13 cellular contexts compared by ENCODE assay signal in the genomic region with DNA sequence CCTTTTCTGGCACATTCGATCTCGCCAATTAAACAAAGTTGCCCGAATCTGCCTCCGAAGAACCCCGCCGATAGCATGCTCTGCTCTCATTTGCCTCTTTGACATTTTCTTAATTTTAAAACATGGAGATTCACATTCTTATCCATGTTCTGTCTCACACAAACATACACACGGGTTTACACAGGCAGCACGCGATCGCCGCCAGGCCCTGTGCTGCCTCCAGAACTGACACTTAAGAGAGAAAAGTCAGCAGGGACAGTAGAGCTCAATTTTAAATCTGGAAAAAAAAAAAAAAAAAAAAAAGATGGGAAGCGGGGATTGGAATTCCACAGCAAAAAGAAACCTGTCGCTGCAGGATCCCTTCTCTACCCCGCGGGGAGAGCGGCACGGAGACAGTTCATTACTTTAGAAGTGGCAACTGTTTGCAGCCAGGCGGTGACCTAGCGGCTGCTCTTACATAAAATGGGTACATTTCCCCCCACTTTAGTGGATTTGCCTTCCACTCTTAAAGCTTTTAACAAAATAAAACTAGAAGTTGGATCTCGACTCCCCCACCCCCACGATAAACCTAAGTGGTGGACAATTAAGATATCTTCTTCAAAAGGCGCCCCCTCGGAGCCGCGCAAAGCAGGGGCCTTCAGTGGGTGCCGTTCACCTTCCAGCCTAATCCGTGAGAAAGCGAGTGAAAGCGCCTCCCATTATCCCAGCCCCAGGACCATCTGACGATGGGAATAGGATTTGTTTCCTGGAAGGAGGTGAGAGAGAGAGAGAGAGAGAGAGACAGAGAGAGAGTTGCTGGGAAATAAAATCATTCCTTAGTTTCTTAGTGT. TPM values are rescaled to one million over a fixed set of nuclear protein-coding genes. Genes with fewer than 3 reads are reported as not detected.
DNase-seq lines count a peak whose midpoint lies in the region; ATAC-seq and TF ChIP-seq lines count a peak whose summit lies in the region.
"Had no signal": no experiment of that assay in that cellular context is flagged by ENCODE, and none has a peak within 500 bp of the region (broad histone marks: within the 10 kb centered on the region; RNA-seq: fewer than 3 reads in every experiment).

No MANE protein-coding gene starts in this region.

- peaks cover 3% of the 10 kb centered on the region for H3K9me3 Mint-ChIP-seq in activated CD8-positive, alpha-beta memory T cell treated with anti-CD3 and anti-CD28 coated beads, Interleukin-2, amount 10 ng/mL, durations not matched to agents 7 days and 5 days (ENCODE audit: low read depth)
- no peaks in the 10 kb centered on the region for H3K9me3 Mint-ChIP-seq in WTC11
- peaks cover 3% of the 10 kb centered on the region for H3K9me3 Mint-ChIP-seq in stimulated activated effector memory CD8-positive, alpha-beta T cell treated with anti-CD3 and anti-CD28 coated beads, Interleukin-12 subunit alpha, Interleukin-12 subunit beta, amount 100 ng/mL, for 72 hours

- H3K27ac Mint-ChIP-seq in activated CD8-positive, alpha-beta memory T cell treated with anti-CD3 and anti-CD28 coated beads, Interleukin-2, amount 10 ng/mL, durations not matched to agents 7 days and 5 days, result peak overlapping the region; percentile 12
- no peak overlapping the region for H3K27ac Mint-ChIP-seq in WTC11
- H3K27ac Mint-ChIP-seq in stimulated activated effector memory CD8-positive, alpha-beta T cell treated with anti-CD3 and anti-CD28 coated beads, Interleukin-12 subunit alpha, Interleukin-12 subunit beta, amount 100 ng/mL, for 72 hours, result no peak overlapping the region
- H3K27ac Mint-ChIP-seq: progenitor cell of endocrine pancreas had no signal

- H3K9me3 ChIP-seq in iPS-15b (ENCODE audit: control insufficient read depth, insufficient read depth, low read length), result no peaks in the 10 kb centered on the region
- no peaks in the 10 kb centered on the region for H3K9me3 ChIP-seq in mucosa of descending colon
- H3K9me3 ChIP-seq: upper lobe of left lung had no signal

- H3K27ac ChIP-seq in RWPE1, result no peak overlapping the region
- H3K27ac ChIP-seq: upper lobe of left lung had no signal

- no peaks in the 10 kb centered on the region for H3K36me3 ChIP-seq in iPS-15b (ENCODE audit: control insufficient read depth, insufficient read depth, low read length)
- no peaks in the 10 kb centered on the region for H3K36me3 ChIP-seq in mucosa of descending colon (ENCODE audit: low read depth)
- H3K36me3 ChIP-seq: upper lobe of left lung had no signal

- H3K27me3 Mint-ChIP-seq in activated CD8-positive, alpha-beta memory T cell treated with anti-CD3 and anti-CD28 coated beads, Interleukin-2, amount 10 ng/mL, durations not matched to agents 7 days and 5 days, result peaks cover 83% of the 10 kb centered on the region
- H3K27me3 Mint-ChIP-seq in WTC11 (ENCODE audit: low read depth), result peaks cover 97% of the 10 kb centered on the region

- H3K4me3 ChIP-seq in iPS-15b (ENCODE audit: low read depth, low read length), result peak overlapping the region; percentile 67
- no peak overlapping the region for H3K4me3 ChIP-seq in mucosa of descending colon
- H3K4me3 ChIP-seq: upper lobe of left lung had no signal

- ATAC-seq in activated CD8-positive, alpha-beta memory T cell treated with anti-CD3 and anti-CD28 coated beads, Interleukin-2, amount 10 ng/mL, durations not matched to agents 7 days and 5 days, result no peak
- ATAC-seq in WTC11, result no peak
- no peak for ATAC-seq in stimulated activated effector memory CD8-positive, alpha-beta T cell treated with anti-CD3 and anti-CD28 coated beads, Interleukin-12 subunit alpha, Interleukin-12 subunit beta, amount 100 ng/mL, for 72 hours
- no peak for ATAC-seq in mucosa of descending colon

- no peak overlapping the region for H3K4me3 Mint-ChIP-seq in activated CD8-positive, alpha-beta memory T cell treated with anti-CD3 and anti-CD28 coated beads, Interleukin-2, amount 10 ng/mL, durations not matched to agents 7 days and 5 days
- peak overlapping the region; percentile 60 for H3K4me3 Mint-ChIP-seq in WTC11
- H3K4me3 Mint-ChIP-seq in stimulated activated effector memory CD8-positive, alpha-beta T cell treated with anti-CD3 and anti-CD28 coated beads, Interleukin-12 subunit alpha, Interleukin-12 subunit beta, amount 100 ng/mL, for 72 hours, result peak overlapping the region; percentile 32

- peaks cover 5% of the 10 kb centered on the region for H3K36me3 Mint-ChIP-seq in activated CD8-positive, alpha-beta memory T cell treated with anti-CD3 and anti-CD28 coated beads, Interleukin-2, amount 10 ng/mL, durations not matched to agents 7 days and 5 days
- H3K36me3 Mint-ChIP-seq in WTC11, result no peaks in the 10 kb centered on the region
- peaks cover 6% of the 10 kb centered on the region for H3K36me3 Mint-ChIP-seq in stimulated activated effector memory CD8-positive, alpha-beta T cell treated with anti-CD3 and anti-CD28 coated beads, Interleukin-12 subunit alpha, Interleukin-12 subunit beta, amount 100 ng/mL, for 72 hours

- TF ChIP-seq CTCF in WTC11 (IDR thresholded peaks at IDR 0.05), result no peak
- TF ChIP-seq CTCF in RWPE1 (conservative IDR thresholded peaks at IDR 0.05; ENCODE audit: low read depth), result no peak
- no peak for TF ChIP-seq CTCF in mucosa of descending colon (IDR thresholded peaks at IDR 0.05)

- H3K27me3 ChIP-seq in iPS-15b (ENCODE audit: control insufficient read depth, insufficient read depth, low read length), result peaks cover 97% of the 10 kb centered on the region

- peaks cover 5% of the 10 kb centered on the region for H3K4me1 ChIP-seq in iPS-15b (ENCODE audit: control insufficient read depth, insufficient read depth, low read length)
- H3K4me1 ChIP-seq in mucosa of descending colon (ENCODE audit: low read depth), result no peaks in the 10 kb centered on the region

- no peak overlapping the region for H3K9ac ChIP-seq in iPS-15b (ENCODE audit: low read depth, low read length)

- no peak for DNase-seq in activated CD8-positive, alpha-beta memory T cell treated with anti-CD3 and anti-CD28 coated beads, Interleukin-2, amount 10 ng/mL, durations not matched to agents 7 days and 5 days
- DNase-seq in activated CD8-positive, alpha-beta memory T cell treated with anti-CD3 and anti-CD28 coated beads, Interleukin-2, amount 50 U/mL, for 48 hours, result no peak
- DNase-seq in WTC11 (ENCODE audit: low spot score) (no peak), NCI-H446 (lab: John Stamatoyannopoulos, UW) (no peak), RWPE1 (ENCODE audit: low spot score) (no peak), mucosa of descending colon (no peak)
- DNase-seq in stimulated activated effector memory CD8-positive, alpha-beta T cell treated with anti-CD3 and anti-CD28 coated beads, Interleukin-12 subunit alpha, Interleukin-12 subunit beta, amount 100 ng/mL, for 72 hours (ENCODE audit: low spot score in 2 of 2), result no peak
- DNase-seq: NCI-H1105, NCI-H2227 treated with DMSO at 0.1 percent for 48 hours had no signal

- POLR2A ChIA-PET in WTC11 (lab: Charles Lee) (interaction anchor here (0.6 to 0.8 kb wide), 5 partner anchors 20 to 807 kb away, joined by 3 to 4 read pairs (median 3); no protein-coding TSS in a partner anchor), RWPE1 (lab: Yijun Ruan, JAX; ENCODE audit: low non-redundant PET) (no interaction called here)

- CTCF ChIA-PET in activated CD8-positive, alpha-beta memory T cell treated with anti-CD3 and anti-CD28 coated beads, Interleukin-2, amount 10 ng/mL, durations not matched to agents 7 days and 5 days (lab: Charles Lee), result interaction anchor here (0.6 kb wide), 1 partner anchor 28 kb away, joined by 3 read pairs; no protein-coding TSS in a partner anchor
- CTCF ChIA-PET in WTC11 (lab: Charles Lee) (interaction anchor here (0.6 to 4.0 kb wide), 20 partner anchors 10 to 1110 kb away, joined by 3 to 54 read pairs (median 6); no protein-coding TSS in a partner anchor), RWPE1 (lab: Yijun Ruan, JAX) (interaction anchor here (0.6 kb wide), 1 partner anchor 636 kb away, joined by 4 read pairs; no protein-coding TSS in a partner anchor)

- peaks cover 9% of the 10 kb centered on the region for H3K4me1 Mint-ChIP-seq in activated CD8-positive, alpha-beta memory T cell treated with anti-CD3 and anti-CD28 coated beads, Interleukin-2, amount 10 ng/mL, durations not matched to agents 7 days and 5 days
- peaks cover 37% of the 10 kb centered on the region for H3K4me1 Mint-ChIP-seq in WTC11
- peaks cover 28% of the 10 kb centered on the region for H3K4me1 Mint-ChIP-seq in stimulated activated effector memory CD8-positive, alpha-beta T cell treated with anti-CD3 and anti-CD28 coated beads, Interleukin-12 subunit alpha, Interleukin-12 subunit beta, amount 100 ng/mL, for 72 hours

- intact Hi-C loops in mucosa of descending colon (cut with DNase I, micrococcal nuclease), result no loop called here

TF ChIP-seq in WTC11, 78 proteins besides CTCF, POLR2A, EP300 and RAD21 (continues in another document):
- no peak for TF ChIP-seq GRHL2 (CRISPR knock-in tag; IDR thresholded peaks at IDR 0.05; ENCODE audit: insufficient replicate concordance, severe bottlenecking)
- TF ChIP-seq GABPB1 (CRISPR knock-in tag; IDR thresholded peaks at IDR 0.05), result no peak
- TF ChIP-seq TEAD1 (CRISPR knock-in tag; IDR thresholded peaks at IDR 0.05), result no peak

RNA-seq across cellular contexts. Expression of gene PAX6, which starts 13.7 kb away (rescaled TPM):
- not detected for total RNA-seq in activated CD8-positive, alpha-beta memory T cell treated with anti-CD3 and anti-CD28 coated beads, Interleukin-2, amount 10 ng/mL, durations not matched to agents 7 days and 5 days
- total RNA-seq in WTC11 (2021) (0.18 to 3.3 TPM (median 0.30 TPM) in 3 replicates), mucosa of descending colon (1 to 10 TPM in 1 of 3 donors, under 1 TPM in 2; 0.09 to 1.1 (median 0.63) TPM)
- total RNA-seq: fibroblast of lung, upper lobe of left lung had no signal
